In the genomic region with DNA sequence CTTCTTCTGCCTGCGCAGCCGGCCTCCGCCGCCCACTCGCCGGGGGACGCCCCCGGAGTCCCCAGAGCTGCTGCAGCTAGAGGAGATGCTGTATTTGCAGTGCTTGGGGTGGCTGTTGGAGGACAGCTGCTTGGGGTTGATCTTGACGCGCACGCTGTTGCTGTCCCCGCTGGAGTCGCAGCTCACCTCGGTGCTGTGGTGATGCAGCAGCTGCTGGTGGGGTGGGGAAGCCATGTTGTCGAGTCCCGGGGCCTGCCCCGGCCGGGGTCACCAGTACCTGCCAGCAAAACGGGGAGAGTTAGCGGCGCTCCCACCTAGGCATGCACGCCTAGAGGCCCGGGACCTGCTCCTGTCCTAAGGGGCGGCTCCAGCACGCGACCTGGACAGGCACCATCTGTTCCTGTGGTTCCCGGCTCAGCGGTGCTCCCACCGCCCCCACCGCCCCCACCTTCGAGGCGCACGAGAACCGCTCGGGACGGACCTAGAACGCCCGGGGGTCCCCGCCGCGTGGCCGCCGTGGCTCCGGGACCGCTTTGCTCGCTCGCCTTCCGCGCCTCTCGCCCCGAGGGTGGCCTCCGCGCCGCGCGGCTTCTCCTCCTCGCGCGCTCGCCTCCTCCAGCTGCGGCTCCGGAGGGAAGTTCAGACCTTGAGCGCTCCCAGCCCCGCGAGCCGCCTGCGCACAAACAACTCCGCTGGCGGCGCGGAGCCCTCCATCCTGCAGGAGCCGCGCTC, we compare ENCODE assay signal across 8 cellular contexts. TPM values are rescaled to one million over a fixed set of nuclear protein-coding genes. Genes with fewer than 3 reads are reported as not detected.
DNase-seq lines count a peak whose midpoint lies in the region; ATAC-seq and TF ChIP-seq lines count a peak whose summit lies in the region.

No MANE protein-coding gene starts in this region.

- H4K20me1 ChIP-seq in neural progenitor cell (ENCODE audit: low read depth): no peaks in the 10 kb centered on the region

- ATAC-seq in HG02852 (IDR thresholded peaks at IDR 0.05; ENCODE audit: unreplicated experiment): peak; percentile 28
- ATAC-seq in upper lobe of right lung: peak; percentile 63

- intact Hi-C loops in activated T-helper 2 cell treated with anti-CD3 and anti-CD28 coated beads, Interferon-gamma antibody, Interleukin-2, Interleukin-4, amounts not matched to agents 10 μg/mL and 5 μg/mL and 100 μg/mL, durations not matched to agents 14 hours and 24 hours and 36 hours (cut with micrococcal nuclease): no loop called here
- intact Hi-C loops in upper lobe of right lung (cut with DNase I): loop anchor here (10.0 kb wide), 1 partner anchor 61 kb away; no protein-coding TSS in a partner anchor

- peaks cover 4% of the 10 kb centered on the region for H3K4me1 ChIP-seq in neural progenitor cell
- H3K4me1 ChIP-seq in upper lobe of right lung: peaks cover 40% of the 10 kb centered on the region

- peaks cover 11% of the 10 kb centered on the region for H3K36me3 Mint-ChIP-seq in activated T-helper 2 cell treated with anti-CD3 and anti-CD28 coated beads, Interferon-gamma antibody, Interleukin-2, Interleukin-4, amounts not matched to agents 10 μg/mL and 5 μg/mL and 100 μg/mL, durations not matched to agents 14 hours and 24 hours and 36 hours (ENCODE audit: low read depth)
- peaks cover 11% of the 10 kb centered on the region for H3K36me3 Mint-ChIP-seq in neural progenitor cell

- DNase-seq in GM03348 (ENCODE audit: low spot score) (peak; percentile 87), NOMO-1 treated with DMSO at 0.1 percent for 48 hours (lab: John Stamatoyannopoulos, UW; ENCODE audit: unreplicated experiment) (peak; percentile 57), fibroblast of villous mesenchyme (ENCODE audit: low read depth) (peak; percentile 78), neural progenitor cell (ENCODE audit: low spot score) (peak; percentile 84), upper lobe of right lung (peak; percentile 86), H4 (ENCODE audit: low spot score) (no peak)
- peak; percentile 19 for DNase-seq in activated T-helper 2 cell treated with anti-CD3 and anti-CD28 coated beads, Interferon-gamma antibody, Interleukin-2, Interleukin-4, amounts not matched to agents 10 μg/mL and 5 μg/mL and 100 μg/mL, durations not matched to agents 14 hours and 24 hours and 36 hours (ENCODE audit: low spot score)

- H3K4me3 ChIP-seq in fibroblast of villous mesenchyme (ENCODE audit: low read depth, low read length): peak overlapping the region; percentile 72
- peak overlapping the region; percentile 57 for H3K4me3 ChIP-seq in neural progenitor cell
- H3K4me3 ChIP-seq in upper lobe of right lung: peak overlapping the region; percentile 76

- TF ChIP-seq CTCF in fibroblast of villous mesenchyme (IDR thresholded peaks at IDR 0.05; ENCODE audit: insufficient read depth, low read depth, low read length) (no peak), neural progenitor cell (IDR thresholded peaks at IDR 0.05) (no peak), upper lobe of right lung (IDR thresholded peaks at IDR 0.05) (no peak)

- H2AFZ ChIP-seq in neural progenitor cell (replicated peaks): peak overlapping the region; percentile 85

- peaks cover 9% of the 10 kb centered on the region for H3F3A ChIP-seq in neural progenitor cell (ENCODE audit: low read depth)

- H3K27me3 ChIP-seq in neural progenitor cell: peaks cover 58% of the 10 kb centered on the region
- H3K27me3 ChIP-seq in upper lobe of right lung: no peaks in the 10 kb centered on the region

- no peaks in the 10 kb centered on the region for H3K79me2 ChIP-seq in neural progenitor cell (ENCODE audit: low read depth)

- H3K4me3 Mint-ChIP-seq in activated T-helper 2 cell treated with anti-CD3 and anti-CD28 coated beads, Interferon-gamma antibody, Interleukin-2, Interleukin-4, amounts not matched to agents 10 μg/mL and 5 μg/mL and 100 μg/mL, durations not matched to agents 14 hours and 24 hours and 36 hours (ENCODE audit: low read depth): peak overlapping the region; percentile 64
- peak overlapping the region; percentile 87 for H3K4me3 Mint-ChIP-seq in neural progenitor cell

- H3K9ac ChIP-seq in neural progenitor cell: no peak overlapping the region

- H3K4me2 ChIP-seq in neural progenitor cell: peak overlapping the region; percentile 81

- no peak overlapping the region for H3K27ac Mint-ChIP-seq in activated T-helper 2 cell treated with anti-CD3 and anti-CD28 coated beads, Interferon-gamma antibody, Interleukin-2, Interleukin-4, amounts not matched to agents 10 μg/mL and 5 μg/mL and 100 μg/mL, durations not matched to agents 14 hours and 24 hours and 36 hours
- H3K27ac Mint-ChIP-seq in neural progenitor cell: no peak overlapping the region

- H3K36me3 ChIP-seq in neural progenitor cell (no peaks in the 10 kb centered on the region), upper lobe of right lung (no peaks in the 10 kb centered on the region)

- H3K9me3 ChIP-seq in neural progenitor cell (ENCODE audit: low read depth) (no peaks in the 10 kb centered on the region), upper lobe of right lung (no peaks in the 10 kb centered on the region)

- peaks cover 10% of the 10 kb centered on the region for H3K27me3 Mint-ChIP-seq in activated T-helper 2 cell treated with anti-CD3 and anti-CD28 coated beads, Interferon-gamma antibody, Interleukin-2, Interleukin-4, amounts not matched to agents 10 μg/mL and 5 μg/mL and 100 μg/mL, durations not matched to agents 14 hours and 24 hours and 36 hours (ENCODE audit: low read depth)
- H3K27me3 Mint-ChIP-seq in neural progenitor cell (ENCODE audit: insufficient read depth, low read depth): peaks cover 9% of the 10 kb centered on the region

- peaks cover 36% of the 10 kb centered on the region for H3K4me1 Mint-ChIP-seq in activated T-helper 2 cell treated with anti-CD3 and anti-CD28 coated beads, Interferon-gamma antibody, Interleukin-2, Interleukin-4, amounts not matched to agents 10 μg/mL and 5 μg/mL and 100 μg/mL, durations not matched to agents 14 hours and 24 hours and 36 hours (ENCODE audit: low read depth)
- H3K4me1 Mint-ChIP-seq in neural progenitor cell: peaks cover 42% of the 10 kb centered on the region

- H3K9me3 Mint-ChIP-seq in activated T-helper 2 cell treated with anti-CD3 and anti-CD28 coated beads, Interferon-gamma antibody, Interleukin-2, Interleukin-4, amounts not matched to agents 10 μg/mL and 5 μg/mL and 100 μg/mL, durations not matched to agents 14 hours and 24 hours and 36 hours: no peaks in the 10 kb centered on the region
- H3K9me3 Mint-ChIP-seq in neural progenitor cell: peaks cover 2% of the 10 kb centered on the region

- H3K27ac ChIP-seq in neural progenitor cell (no peak overlapping the region), upper lobe of right lung (peak overlapping the region; percentile 70)

RNA-seq across cellular contexts. Expression of a gene that starts 0.9 kb away (rescaled TPM):
- total RNA-seq in activated T-helper 2 cell treated with anti-CD3 and anti-CD28 coated beads, Interferon-gamma antibody, Interleukin-2, Interleukin-4, amounts not matched to agents 10 μg/mL and 5 μg/mL and 100 μg/mL, durations not matched to agents 14 hours and 24 hours and 36 hours: 6.0 and 7.7 TPM in 2 replicates
- 38.0 and 44.1 TPM in 2 replicates for total RNA-seq in fibroblast of villous mesenchyme
- 1.2 and 3.4 TPM in 2 replicates for total RNA-seq in neural progenitor cell (ENCODE audit: low replicate concordance)
- 49.6 TPM for total RNA-seq in upper lobe of right lung
- total RNA-seq in H4 (2014; rRNA removed; shearing (Covaris generic)): 3.9 and 5.1 TPM in 2 replicates
